In genomic region chr6:21780144-21780543, GRCh38 we compare ENCODE assay signal across 18 cellular contexts.
"Had no signal": no experiment of that assay in that cellular context is flagged by ENCODE, and none has a peak within 500 bp of the region (broad histone marks: within the 10 kb centered on the region; RNA-seq: fewer than 3 reads in every experiment).

No MANE protein-coding gene starts in this region.

- DNase-seq: activated CD4-positive, alpha-beta T cell treated with anti-CD3 and anti-CD28 coated beads, Interleukin-2, amount 50 U/mL, for 4 hours; activated gamma-delta T cell; cortex of kidney; hippocampal formation; islet precursor cell; lower lobe of right lung; occipital lobe; posterior cingulate gyrus; stimulated activated CD8-positive, alpha-beta memory T cell treated with anti-CD3 and anti-CD28 coated beads, Interleukin-4, amount 100 ng/mL, for 48 hours; stimulated activated naive CD4-positive, alpha-beta T cell; T-helper 2 cell; upper lobe of right lung had no signal

- H3K4me1 ChIP-seq: ascending aorta, breast epithelium, esophagus muscularis mucosa, lower lobe of right lung, upper lobe of right lung had no signal

- ATAC-seq: lower lobe of right lung; natural killer cell treated with Interleukin-12 subunit alpha and Interleukin-12 subunit beta and Interleukin-15 and Interleukin-18, amount 100 ng/mL, for 72 hours; upper lobe of right lung had no signal

- H3K4me3 Mint-ChIP-seq: activated naive CD4-positive, alpha-beta T cell treated with anti-CD3 and anti-CD28 coated beads, Interleukin-2, amount 50 U/mL, for 24 hours; natural killer cell treated with Interleukin-12 subunit alpha and Interleukin-12 subunit beta and Interleukin-15 and Interleukin-18, amount 100 ng/mL, for 72 hours had no signal

- H3K36me3 ChIP-seq: ascending aorta, breast epithelium, esophagus muscularis mucosa, lower lobe of right lung, upper lobe of right lung had no signal

- H3K4me1 Mint-ChIP-seq: activated naive CD4-positive, alpha-beta T cell treated with anti-CD3 and anti-CD28 coated beads, Interleukin-2, amount 50 U/mL, for 24 hours had no signal

- H3K4me3 ChIP-seq: ascending aorta, breast epithelium, esophagus muscularis mucosa, lower lobe of right lung, upper lobe of right lung had no signal

- H3K9me3 ChIP-seq: ascending aorta, breast epithelium, esophagus muscularis mucosa, lower lobe of right lung, upper lobe of right lung had no signal

- H3K27ac ChIP-seq: ascending aorta, esophagus muscularis mucosa, lower lobe of right lung, upper lobe of right lung, VCaP had no signal

- H3K36me3 Mint-ChIP-seq: activated naive CD4-positive, alpha-beta T cell treated with anti-CD3 and anti-CD28 coated beads, Interleukin-2, amount 50 U/mL, for 24 hours; natural killer cell treated with Interleukin-12 subunit alpha and Interleukin-12 subunit beta and Interleukin-15 and Interleukin-18, amount 100 ng/mL, for 72 hours had no signal

- H3K27ac Mint-ChIP-seq: activated naive CD4-positive, alpha-beta T cell treated with anti-CD3 and anti-CD28 coated beads, Interleukin-2, amount 50 U/mL, for 24 hours; natural killer cell treated with Interleukin-12 subunit alpha and Interleukin-12 subunit beta and Interleukin-15 and Interleukin-18, amount 100 ng/mL, for 72 hours had no signal

- H3K9me3 Mint-ChIP-seq: activated naive CD4-positive, alpha-beta T cell treated with anti-CD3 and anti-CD28 coated beads, Interleukin-2, amount 50 U/mL, for 24 hours had no signal

- H3K27me3 ChIP-seq: ascending aorta, breast epithelium, esophagus muscularis mucosa, upper lobe of right lung had no signal
